Comparison of ENCODE assay signal across 1 cellular context in the genomic region with DNA sequence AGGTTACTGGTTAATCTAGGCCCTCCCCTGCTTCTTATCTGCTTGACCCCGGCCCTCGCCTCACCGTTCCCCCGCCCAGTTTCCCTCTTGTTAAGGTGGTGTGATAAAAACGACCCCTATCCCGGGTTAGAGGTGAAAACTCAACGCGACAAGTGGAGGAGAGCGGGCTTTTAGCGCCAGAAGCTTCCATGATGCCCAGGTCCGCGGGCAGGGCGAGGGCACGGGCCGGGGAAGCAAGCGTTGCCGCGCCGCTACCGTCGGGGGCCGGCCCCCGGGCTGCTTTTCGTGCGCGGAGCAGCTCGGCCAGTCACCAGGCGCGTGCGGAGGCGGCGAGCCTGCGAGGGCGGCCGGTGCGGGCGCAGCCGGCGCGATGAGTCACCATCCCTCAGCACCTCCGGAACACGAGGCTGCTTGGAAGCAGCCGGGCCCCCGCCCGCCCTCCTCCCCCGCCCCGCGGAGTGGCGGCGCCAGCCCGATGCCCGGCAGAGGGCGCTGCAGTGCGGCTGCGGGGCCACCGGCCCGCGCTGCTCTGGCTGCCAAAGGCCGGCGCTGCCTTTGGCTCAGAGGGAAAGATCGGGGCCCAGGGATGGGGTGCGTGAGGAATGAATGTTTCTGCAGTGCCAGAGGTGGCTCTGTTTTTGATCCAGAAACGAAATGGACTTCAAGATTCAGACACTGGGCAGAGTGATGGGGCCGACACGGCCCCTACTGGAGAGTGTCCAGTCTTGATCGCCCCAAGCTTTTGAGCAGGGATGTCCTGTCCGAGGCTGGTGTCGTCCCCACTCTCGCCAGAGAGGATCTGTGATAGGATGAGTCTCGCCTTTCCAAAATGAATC.
A peak's percentile ranks its signal among the peaks of the same experiment; 100 is the strongest.
TF ChIP-seq lines count a peak whose summit lies in the region.

No MANE protein-coding gene starts in this region.

TF ChIP-seq in HepG2, 621 proteins besides CTCF, POLR2A, EP300 and RAD21 (continued from another document):
- TF ChIP-seq SAFB2 (CRISPR knock-in tag; IDR thresholded peaks at IDR 0.05; ENCODE audit: borderline replicate concordance, low read depth) (peak; percentile 59; the same call in 1 of the 2 replicates), ZNF747 (CRISPR knock-in tag; IDR thresholded peaks at IDR 0.05; ENCODE audit: borderline replicate concordance) (0 out of 2 replicates have a peak, but pooled peaks have one; percentile 64), MED1 (CRISPR knock-in tag; IDR thresholded peaks at IDR 0.05) (0 out of 2 replicates have a peak, but pooled peaks have one; percentile 27), MYC (CRISPR knock-in tag; IDR thresholded peaks at IDR 0.05; ENCODE audit: borderline replicate concordance) (peak; percentile 71; the same call in 1 of the 2 replicates), ZMYM2 (CRISPR knock-in tag; IDR thresholded peaks at IDR 0.05) (no peak), SRSF4 (IDR thresholded peaks at IDR 0.05; ENCODE audit: low read depth, low read length, poor library complexity, severe bottlenecking) (no peak), GLI4 (CRISPR knock-in tag; IDR thresholded peaks at IDR 0.05; ENCODE audit: borderline replicate concordance) (no peak), ZMYM4 (CRISPR knock-in tag; IDR thresholded peaks at IDR 0.05) (peak; percentile 43; the same call in 1 of the 2 replicates), RXRB (CRISPR knock-in tag; IDR thresholded peaks at IDR 0.05; ENCODE audit: borderline replicate concordance) (no peak), JARID2 (CRISPR knock-in tag; IDR thresholded peaks at IDR 0.05; ENCODE audit: insufficient replicate concordance) (no peak), MTA3 (CRISPR knock-in tag; IDR thresholded peaks at IDR 0.05) (no peak), ZFYVE20 (CRISPR knock-in tag; IDR thresholded peaks at IDR 0.05; ENCODE audit: borderline replicate concordance, low read depth) (no peak), TEAD3 (CRISPR knock-in tag; optimal IDR thresholded peaks at IDR 0.05; ENCODE audit: borderline replicate concordance) (no peak), ZNF317 (CRISPR knock-in tag; IDR thresholded peaks at IDR 0.05) (no peak), SP140L (CRISPR knock-in tag; IDR thresholded peaks at IDR 0.05; ENCODE audit: borderline replicate concordance) (no peak), CHD2 (IDR thresholded peaks at IDR 0.05; ENCODE audit: low read depth, low read length) (no peak), HCFC1 (IDR thresholded peaks at IDR 0.05; ENCODE audit: low read depth, low read length) (no peak), ZNF335 (CRISPR knock-in tag; IDR thresholded peaks at IDR 0.05) (no peak), FOSL2 (CRISPR knock-in tag; IDR thresholded peaks at IDR 0.05) (peak; percentile 93), ZNF766 (CRISPR knock-in tag; IDR thresholded peaks at IDR 0.05; ENCODE audit: borderline replicate concordance) (peak; percentile 70; the same call in 1 of the 2 replicates), GPN1 (CRISPR knock-in tag; IDR thresholded peaks at IDR 0.05; ENCODE audit: borderline replicate concordance) (no peak)
- TF ChIP-seq, protein P1, sequence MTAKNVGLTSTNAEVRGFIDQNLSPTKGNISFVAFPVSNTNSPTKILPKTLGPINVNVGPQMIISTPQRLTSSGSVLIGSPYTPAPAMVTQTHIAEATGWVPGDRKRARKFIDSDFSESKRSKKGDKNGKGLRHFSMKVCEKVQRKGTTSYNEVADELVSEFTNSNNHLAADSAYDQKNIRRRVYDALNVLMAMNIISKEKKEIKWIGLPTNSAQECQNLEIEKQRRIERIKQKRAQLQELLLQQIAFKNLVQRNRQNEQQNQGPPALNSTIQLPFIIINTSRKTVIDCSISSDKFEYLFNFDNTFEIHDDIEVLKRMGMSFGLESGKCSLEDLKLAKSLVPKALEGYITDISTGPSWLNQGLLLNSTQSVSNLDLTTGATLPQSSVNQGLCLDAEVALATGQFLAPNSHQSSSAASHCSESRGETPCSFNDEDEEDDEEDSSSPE (CRISPR knock-in tag; IDR thresholded peaks at IDR 0.05), result peak; percentile 65
- TF ChIP-seq, protein P2, sequence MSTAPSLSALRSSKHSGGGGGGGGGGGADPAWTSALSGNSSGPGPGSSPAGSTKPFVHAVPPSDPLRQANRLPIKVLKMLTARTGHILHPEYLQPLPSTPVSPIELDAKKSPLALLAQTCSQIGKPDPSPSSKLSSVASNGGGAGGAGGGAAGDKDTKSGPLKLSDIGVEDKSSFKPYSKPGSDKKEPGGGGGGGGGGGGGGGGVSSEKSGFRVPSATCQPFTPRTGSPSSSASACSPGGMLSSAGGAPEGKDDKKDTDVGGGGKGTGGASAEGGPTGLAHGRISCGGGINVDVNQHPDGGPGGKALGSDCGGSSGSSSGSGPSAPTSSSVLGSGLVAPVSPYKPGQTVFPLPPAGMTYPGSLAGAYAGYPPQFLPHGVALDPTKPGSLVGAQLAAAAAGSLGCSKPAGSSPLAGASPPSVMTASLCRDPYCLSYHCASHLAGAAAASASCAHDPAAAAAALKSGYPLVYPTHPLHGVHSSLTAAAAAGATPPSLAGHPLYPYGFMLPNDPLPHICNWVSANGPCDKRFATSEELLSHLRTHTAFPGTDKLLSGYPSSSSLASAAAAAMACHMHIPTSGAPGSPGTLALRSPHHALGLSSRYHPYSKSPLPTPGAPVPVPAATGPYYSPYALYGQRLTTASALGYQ (CRISPR knock-in tag; IDR thresholded peaks at IDR 0.05), result no peak
- TF ChIP-seq, protein P3, sequence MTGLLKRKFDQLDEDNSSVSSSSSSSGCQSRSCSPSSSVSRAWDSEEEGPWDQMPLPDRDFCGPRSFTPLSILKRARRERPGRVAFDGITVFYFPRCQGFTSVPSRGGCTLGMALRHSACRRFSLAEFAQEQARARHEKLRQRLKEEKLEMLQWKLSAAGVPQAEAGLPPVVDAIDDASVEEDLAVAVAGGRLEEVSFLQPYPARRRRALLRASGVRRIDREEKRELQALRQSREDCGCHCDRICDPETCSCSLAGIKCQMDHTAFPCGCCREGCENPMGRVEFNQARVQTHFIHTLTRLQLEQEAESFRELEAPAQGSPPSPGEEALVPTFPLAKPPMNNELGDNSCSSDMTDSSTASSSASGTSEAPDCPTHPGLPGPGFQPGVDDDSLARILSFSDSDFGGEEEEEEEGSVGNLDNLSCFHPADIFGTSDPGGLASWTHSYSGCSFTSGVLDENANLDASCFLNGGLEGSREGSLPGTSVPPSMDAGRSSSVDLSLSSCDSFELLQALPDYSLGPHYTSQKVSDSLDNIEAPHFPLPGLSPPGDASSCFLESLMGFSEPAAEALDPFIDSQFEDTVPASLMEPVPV (CRISPR knock-in tag; IDR thresholded peaks at IDR 0.05), result no peak
- TF ChIP-seq, protein P4, sequence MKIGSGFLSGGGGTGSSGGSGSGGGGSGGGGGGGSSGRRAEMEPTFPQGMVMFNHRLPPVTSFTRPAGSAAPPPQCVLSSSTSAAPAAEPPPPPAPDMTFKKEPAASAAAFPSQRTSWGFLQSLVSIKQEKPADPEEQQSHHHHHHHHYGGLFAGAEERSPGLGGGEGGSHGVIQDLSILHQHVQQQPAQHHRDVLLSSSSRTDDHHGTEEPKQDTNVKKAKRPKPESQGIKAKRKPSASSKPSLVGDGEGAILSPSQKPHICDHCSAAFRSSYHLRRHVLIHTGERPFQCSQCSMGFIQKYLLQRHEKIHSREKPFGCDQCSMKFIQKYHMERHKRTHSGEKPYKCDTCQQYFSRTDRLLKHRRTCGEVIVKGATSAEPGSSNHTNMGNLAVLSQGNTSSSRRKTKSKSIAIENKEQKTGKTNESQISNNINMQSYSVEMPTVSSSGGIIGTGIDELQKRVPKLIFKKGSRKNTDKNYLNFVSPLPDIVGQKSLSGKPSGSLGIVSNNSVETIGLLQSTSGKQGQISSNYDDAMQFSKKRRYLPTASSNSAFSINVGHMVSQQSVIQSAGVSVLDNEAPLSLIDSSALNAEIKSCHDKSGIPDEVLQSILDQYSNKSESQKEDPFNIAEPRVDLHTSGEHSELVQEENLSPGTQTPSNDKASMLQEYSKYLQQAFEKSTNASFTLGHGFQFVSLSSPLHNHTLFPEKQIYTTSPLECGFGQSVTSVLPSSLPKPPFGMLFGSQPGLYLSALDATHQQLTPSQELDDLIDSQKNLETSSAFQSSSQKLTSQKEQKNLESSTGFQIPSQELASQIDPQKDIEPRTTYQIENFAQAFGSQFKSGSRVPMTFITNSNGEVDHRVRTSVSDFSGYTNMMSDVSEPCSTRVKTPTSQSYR (CRISPR knock-in tag; IDR thresholded peaks at IDR 0.05; ENCODE audit: borderline replicate concordance), result no peak
- TF ChIP-seq, protein P5, sequence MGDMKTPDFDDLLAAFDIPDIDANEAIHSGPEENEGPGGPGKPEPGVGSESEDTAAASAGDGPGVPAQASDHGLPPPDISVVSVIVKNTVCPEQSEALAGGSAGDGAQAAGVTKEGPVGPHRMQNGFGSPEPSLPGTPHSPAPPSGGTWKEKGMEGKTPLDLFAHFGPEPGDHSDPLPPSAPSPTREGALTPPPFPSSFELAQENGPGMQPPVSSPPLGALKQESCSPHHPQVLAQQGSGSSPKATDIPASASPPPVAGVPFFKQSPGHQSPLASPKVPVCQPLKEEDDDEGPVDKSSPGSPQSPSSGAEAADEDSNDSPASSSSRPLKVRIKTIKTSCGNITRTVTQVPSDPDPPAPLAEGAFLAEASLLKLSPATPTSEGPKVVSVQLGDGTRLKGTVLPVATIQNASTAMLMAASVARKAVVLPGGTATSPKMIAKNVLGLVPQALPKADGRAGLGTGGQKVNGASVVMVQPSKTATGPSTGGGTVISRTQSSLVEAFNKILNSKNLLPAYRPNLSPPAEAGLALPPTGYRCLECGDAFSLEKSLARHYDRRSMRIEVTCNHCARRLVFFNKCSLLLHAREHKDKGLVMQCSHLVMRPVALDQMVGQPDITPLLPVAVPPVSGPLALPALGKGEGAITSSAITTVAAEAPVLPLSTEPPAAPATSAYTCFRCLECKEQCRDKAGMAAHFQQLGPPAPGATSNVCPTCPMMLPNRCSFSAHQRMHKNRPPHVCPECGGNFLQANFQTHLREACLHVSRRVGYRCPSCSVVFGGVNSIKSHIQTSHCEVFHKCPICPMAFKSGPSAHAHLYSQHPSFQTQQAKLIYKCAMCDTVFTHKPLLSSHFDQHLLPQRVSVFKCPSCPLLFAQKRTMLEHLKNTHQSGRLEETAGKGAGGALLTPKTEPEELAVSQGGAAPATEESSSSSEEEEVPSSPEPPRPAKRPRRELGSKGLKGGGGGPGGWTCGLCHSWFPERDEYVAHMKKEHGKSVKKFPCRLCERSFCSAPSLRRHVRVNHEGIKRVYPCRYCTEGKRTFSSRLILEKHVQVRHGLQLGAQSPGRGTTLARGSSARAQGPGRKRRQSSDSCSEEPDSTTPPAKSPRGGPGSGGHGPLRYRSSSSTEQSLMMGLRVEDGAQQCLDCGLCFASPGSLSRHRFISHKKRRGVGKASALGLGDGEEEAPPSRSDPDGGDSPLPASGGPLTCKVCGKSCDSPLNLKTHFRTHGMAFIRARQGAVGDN (CRISPR knock-in tag; IDR thresholded peaks at IDR 0.05), result peak; percentile 88
- TF ChIP-seq, protein P6, sequence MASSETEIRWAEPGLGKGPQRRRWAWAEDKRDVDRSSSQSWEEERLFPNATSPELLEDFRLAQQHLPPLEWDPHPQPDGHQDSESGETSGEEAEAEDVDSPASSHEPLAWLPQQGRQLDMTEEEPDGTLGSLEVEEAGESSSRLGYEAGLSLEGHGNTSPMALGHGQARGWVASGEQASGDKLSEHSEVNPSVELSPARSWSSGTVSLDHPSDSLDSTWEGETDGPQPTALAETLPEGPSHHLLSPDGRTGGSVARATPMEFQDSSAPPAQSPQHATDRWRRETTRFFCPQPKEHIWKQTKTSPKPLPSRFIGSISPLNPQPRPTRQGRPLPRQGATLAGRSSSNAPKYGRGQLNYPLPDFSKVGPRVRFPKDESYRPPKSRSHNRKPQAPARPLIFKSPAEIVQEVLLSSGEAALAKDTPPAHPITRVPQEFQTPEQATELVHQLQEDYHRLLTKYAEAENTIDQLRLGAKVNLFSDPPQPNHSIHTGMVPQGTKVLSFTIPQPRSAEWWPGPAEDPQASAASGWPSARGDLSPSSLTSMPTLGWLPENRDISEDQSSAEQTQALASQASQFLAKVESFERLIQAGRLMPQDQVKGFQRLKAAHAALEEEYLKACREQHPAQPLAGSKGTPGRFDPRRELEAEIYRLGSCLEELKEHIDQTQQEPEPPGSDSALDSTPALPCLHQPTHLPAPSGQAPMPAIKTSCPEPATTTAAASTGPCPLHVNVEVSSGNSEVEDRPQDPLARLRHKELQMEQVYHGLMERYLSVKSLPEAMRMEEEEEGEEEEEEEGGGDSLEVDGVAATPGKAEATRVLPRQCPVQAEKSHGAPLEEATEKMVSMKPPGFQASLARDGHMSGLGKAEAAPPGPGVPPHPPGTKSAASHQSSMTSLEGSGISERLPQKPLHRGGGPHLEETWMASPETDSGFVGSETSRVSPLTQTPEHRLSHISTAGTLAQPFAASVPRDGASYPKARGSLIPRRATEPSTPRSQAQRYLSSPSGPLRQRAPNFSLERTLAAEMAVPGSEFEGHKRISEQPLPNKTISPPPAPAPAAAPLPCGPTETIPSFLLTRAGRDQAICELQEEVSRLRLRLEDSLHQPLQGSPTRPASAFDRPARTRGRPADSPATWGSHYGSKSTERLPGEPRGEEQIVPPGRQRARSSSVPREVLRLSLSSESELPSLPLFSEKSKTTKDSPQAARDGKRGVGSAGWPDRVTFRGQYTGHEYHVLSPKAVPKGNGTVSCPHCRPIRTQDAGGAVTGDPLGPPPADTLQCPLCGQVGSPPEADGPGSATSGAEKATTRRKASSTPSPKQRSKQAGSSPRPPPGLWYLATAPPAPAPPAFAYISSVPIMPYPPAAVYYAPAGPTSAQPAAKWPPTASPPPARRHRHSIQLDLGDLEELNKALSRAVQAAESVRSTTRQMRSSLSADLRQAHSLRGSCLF (CRISPR knock-in tag; IDR thresholded peaks at IDR 0.05; ENCODE audit: borderline replicate concordance), result no peak
- TF ChIP-seq, protein P7, sequence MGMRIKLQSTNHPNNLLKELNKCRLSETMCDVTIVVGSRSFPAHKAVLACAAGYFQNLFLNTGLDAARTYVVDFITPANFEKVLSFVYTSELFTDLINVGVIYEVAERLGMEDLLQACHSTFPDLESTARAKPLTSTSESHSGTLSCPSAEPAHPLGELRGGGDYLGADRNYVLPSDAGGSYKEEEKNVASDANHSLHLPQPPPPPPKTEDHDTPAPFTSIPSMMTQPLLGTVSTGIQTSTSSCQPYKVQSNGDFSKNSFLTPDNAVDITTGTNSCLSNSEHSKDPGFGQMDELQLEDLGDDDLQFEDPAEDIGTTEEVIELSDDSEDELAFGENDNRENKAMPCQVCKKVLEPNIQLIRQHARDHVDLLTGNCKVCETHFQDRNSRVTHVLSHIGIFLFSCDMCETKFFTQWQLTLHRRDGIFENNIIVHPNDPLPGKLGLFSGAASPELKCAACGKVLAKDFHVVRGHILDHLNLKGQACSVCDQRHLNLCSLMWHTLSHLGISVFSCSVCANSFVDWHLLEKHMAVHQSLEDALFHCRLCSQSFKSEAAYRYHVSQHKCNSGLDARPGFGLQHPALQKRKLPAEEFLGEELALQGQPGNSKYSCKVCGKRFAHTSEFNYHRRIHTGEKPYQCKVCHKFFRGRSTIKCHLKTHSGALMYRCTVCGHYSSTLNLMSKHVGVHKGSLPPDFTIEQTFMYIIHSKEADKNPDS (CRISPR knock-in tag; IDR thresholded peaks at IDR 0.05), result no peak
- TF ChIP-seq, protein P8, sequence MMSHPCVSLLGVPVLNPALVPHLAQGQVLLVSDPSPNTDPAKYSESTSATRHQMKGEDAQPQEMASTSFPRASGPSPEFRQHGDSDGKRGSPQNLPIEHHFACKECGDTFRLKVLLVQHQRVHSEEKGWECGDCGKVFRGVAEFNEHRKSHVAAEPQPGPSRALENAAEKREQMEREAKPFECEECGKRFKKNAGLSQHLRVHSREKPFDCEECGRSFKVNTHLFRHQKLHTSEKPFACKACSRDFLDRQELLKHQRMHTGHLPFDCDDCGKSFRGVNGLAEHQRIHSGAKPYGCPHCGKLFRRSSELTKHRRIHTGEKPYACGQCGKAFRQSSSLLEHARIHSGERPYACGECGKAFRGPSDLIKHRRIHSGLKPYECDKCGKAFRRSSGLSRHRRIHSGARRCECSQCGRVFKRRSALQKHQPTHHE (CRISPR knock-in tag; IDR thresholded peaks at IDR 0.05; ENCODE audit: borderline replicate concordance), result no peak
- TF ChIP-seq, protein P9, sequence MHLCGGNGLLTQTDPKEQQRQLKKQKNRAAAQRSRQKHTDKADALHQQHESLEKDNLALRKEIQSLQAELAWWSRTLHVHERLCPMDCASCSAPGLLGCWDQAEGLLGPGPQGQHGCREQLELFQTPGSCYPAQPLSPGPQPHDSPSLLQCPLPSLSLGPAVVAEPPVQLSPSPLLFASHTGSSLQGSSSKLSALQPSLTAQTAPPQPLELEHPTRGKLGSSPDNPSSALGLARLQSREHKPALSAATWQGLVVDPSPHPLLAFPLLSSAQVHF (CRISPR knock-in tag; IDR thresholded peaks at IDR 0.05), result peak; percentile 55; the same call in 1 of the 2 replicates
